ENCODE assay signal across 18 cellular contexts in genomic region chr1:67336157-67336556, GRCh38. TPM values are rescaled to one million over a fixed set of nuclear protein-coding genes. Genes with fewer than 3 reads are reported as not detected.
DNase-seq lines count a peak whose midpoint lies in the region; ATAC-seq and TF ChIP-seq lines count a peak whose summit lies in the region.
"Had no signal": no experiment of that assay in that cellular context is flagged by ENCODE, and none has a peak within 500 bp of the region (broad histone marks: within the 10 kb centered on the region; RNA-seq: fewer than 3 reads in every experiment).

No MANE protein-coding gene starts in this region.

- peaks cover 89% of the 10 kb centered on the region for H3K4me1 Mint-ChIP-seq in activated CD8-positive, alpha-beta memory T cell treated with anti-CD3 and anti-CD28 coated beads, Interleukin-2, amount 10 ng/mL, durations not matched to agents 7 days and 5 days
- peaks cover 85% of the 10 kb centered on the region for H3K4me1 Mint-ChIP-seq in activated T-helper 2 cell treated with anti-CD3 and anti-CD28 coated beads, Interferon-gamma antibody, Interleukin-2, Interleukin-4, amounts not matched to agents 10 μg/mL and 5 μg/mL and 100 μg/mL, durations not matched to agents 14 hours and 24 hours and 36 hours (ENCODE audit: low read depth)
- peaks cover 76 to 78% of the 10 kb centered on the region in 2 donors for H3K4me1 Mint-ChIP-seq in natural killer cell

- no peaks in the 10 kb centered on the region for H3K27me3 Mint-ChIP-seq in activated CD8-positive, alpha-beta memory T cell treated with anti-CD3 and anti-CD28 coated beads, Interleukin-2, amount 10 ng/mL, durations not matched to agents 7 days and 5 days
- H3K27me3 Mint-ChIP-seq in activated T-helper 2 cell treated with anti-CD3 and anti-CD28 coated beads, Interferon-gamma antibody, Interleukin-2, Interleukin-4, amounts not matched to agents 10 μg/mL and 5 μg/mL and 100 μg/mL, durations not matched to agents 14 hours and 24 hours and 36 hours (ENCODE audit: low read depth), result no peaks in the 10 kb centered on the region
- H3K27me3 Mint-ChIP-seq in natural killer cell (ENCODE audit: low read depth in 2 of 2), result no peaks in the 10 kb centered on the region

- no peak for TF ChIP-seq CTCF in natural killer cell (IDR thresholded peaks at IDR 0.05)

- H3K9me3 Mint-ChIP-seq in activated CD8-positive, alpha-beta memory T cell treated with anti-CD3 and anti-CD28 coated beads, Interleukin-2, amount 10 ng/mL, durations not matched to agents 7 days and 5 days (ENCODE audit: low read depth), result no peaks in the 10 kb centered on the region
- no peaks in the 10 kb centered on the region for H3K9me3 Mint-ChIP-seq in activated T-helper 2 cell treated with anti-CD3 and anti-CD28 coated beads, Interferon-gamma antibody, Interleukin-2, Interleukin-4, amounts not matched to agents 10 μg/mL and 5 μg/mL and 100 μg/mL, durations not matched to agents 14 hours and 24 hours and 36 hours
- no peaks in the 10 kb centered on the region for H3K9me3 Mint-ChIP-seq in natural killer cell

- CTCF ChIA-PET in activated CD8-positive, alpha-beta memory T cell treated with anti-CD3 and anti-CD28 coated beads, Interleukin-2, amount 10 ng/mL, durations not matched to agents 7 days and 5 days (lab: Charles Lee), result interaction anchor here (1.1 to 1.4 kb wide), 4 partner anchors 10 to 164 kb away, joined by 3 to 5 read pairs (median 4); no protein-coding TSS in a partner anchor

- H3K27ac Mint-ChIP-seq in activated CD8-positive, alpha-beta memory T cell treated with anti-CD3 and anti-CD28 coated beads, Interleukin-2, amount 10 ng/mL, durations not matched to agents 7 days and 5 days, result peak overlapping the region; percentile 89
- H3K27ac Mint-ChIP-seq in activated T-helper 2 cell treated with anti-CD3 and anti-CD28 coated beads, Interferon-gamma antibody, Interleukin-2, Interleukin-4, amounts not matched to agents 10 μg/mL and 5 μg/mL and 100 μg/mL, durations not matched to agents 14 hours and 24 hours and 36 hours, result peak overlapping the region; percentile 91
- peak overlapping the region; percentile 75 to 85 for H3K27ac Mint-ChIP-seq in natural killer cell

- intact Hi-C loops in activated T-helper 2 cell treated with anti-CD3 and anti-CD28 coated beads, Interferon-gamma antibody, Interleukin-2, Interleukin-4, amounts not matched to agents 10 μg/mL and 5 μg/mL and 100 μg/mL, durations not matched to agents 14 hours and 24 hours and 36 hours (cut with micrococcal nuclease), result loop anchor here (5.0 to 10.0 kb wide), 6 partner anchors 124 to 1061 kb away; partner anchors contain the start of gene SLC35D1
- intact Hi-C loops in natural killer cell (cut with micrococcal nuclease), result loop anchor here (5.0 to 10.0 kb wide), 3 partner anchors 164 to 411 kb away; partner anchors contain the start of genes DNAI4, GADD45A and MIER1

- DNase-seq in activated CD8-positive, alpha-beta memory T cell treated with anti-CD3 and anti-CD28 coated beads, Interleukin-2, amount 10 ng/mL, durations not matched to agents 7 days and 5 days, result no peak
- no peak for DNase-seq in activated CD8-positive, alpha-beta memory T cell treated with anti-CD3 and anti-CD28 coated beads for 24 hours
- DNase-seq in activated T-helper 2 cell treated with anti-CD3 and anti-CD28 coated beads, Interferon-gamma antibody, Interleukin-2, Interleukin-4, amounts not matched to agents 10 μg/mL and 5 μg/mL and 100 μg/mL, durations not matched to agents 14 hours and 24 hours and 36 hours (ENCODE audit: low spot score), result no peak
- DNase-seq in natural killer cell, result no peak
- no peak for DNase-seq in retina
- DNase-seq in SW480 (ENCODE audit: low spot score), result no peak
- DNase-seq: effector CD4-positive, alpha-beta T cell; erythroblast; foreskin fibroblast; left ventricle myocardium inferior; midbrain; MV-4-11; NCI-H1694 treated with DMSO at 0.1 percent for 48 hours; right lobe of liver had no signal

- peak overlapping the region; percentile 58 for H3K4me3 Mint-ChIP-seq in activated CD8-positive, alpha-beta memory T cell treated with anti-CD3 and anti-CD28 coated beads, Interleukin-2, amount 10 ng/mL, durations not matched to agents 7 days and 5 days
- peak overlapping the region; percentile 54 for H3K4me3 Mint-ChIP-seq in activated T-helper 2 cell treated with anti-CD3 and anti-CD28 coated beads, Interferon-gamma antibody, Interleukin-2, Interleukin-4, amounts not matched to agents 10 μg/mL and 5 μg/mL and 100 μg/mL, durations not matched to agents 14 hours and 24 hours and 36 hours (ENCODE audit: low read depth)
- peak overlapping the region; percentile 76 for H3K4me3 Mint-ChIP-seq in natural killer cell

- peaks cover 64% of the 10 kb centered on the region for H3K36me3 Mint-ChIP-seq in activated CD8-positive, alpha-beta memory T cell treated with anti-CD3 and anti-CD28 coated beads, Interleukin-2, amount 10 ng/mL, durations not matched to agents 7 days and 5 days
- H3K36me3 Mint-ChIP-seq in activated T-helper 2 cell treated with anti-CD3 and anti-CD28 coated beads, Interferon-gamma antibody, Interleukin-2, Interleukin-4, amounts not matched to agents 10 μg/mL and 5 μg/mL and 100 μg/mL, durations not matched to agents 14 hours and 24 hours and 36 hours (ENCODE audit: low read depth), result peaks cover 81% of the 10 kb centered on the region
- peaks cover 10% of the 10 kb centered on the region for H3K36me3 Mint-ChIP-seq in natural killer cell

- ATAC-seq in activated CD8-positive, alpha-beta memory T cell treated with anti-CD3 and anti-CD28 coated beads, Interleukin-2, amount 10 ng/mL, durations not matched to agents 7 days and 5 days, result peak; percentile 10
- ATAC-seq in HG03354 (IDR thresholded peaks at IDR 0.05; ENCODE audit: poor library complexity, severe bottlenecking, unreplicated experiment), result peak; percentile 25
- ATAC-seq in natural killer cell, result peak in 2 of 3 donors; percentile 14 to 33
- ATAC-seq in GM21360 (IDR thresholded peaks at IDR 0.05; ENCODE audit: unreplicated experiment), result no peak

RNA-seq across cellular contexts. Expression of gene IL12RB2, which starts 28.5 kb away (rescaled TPM):
- total RNA-seq in activated CD8-positive, alpha-beta memory T cell treated with anti-CD3 and anti-CD28 coated beads, Interleukin-2, amount 10 ng/mL, durations not matched to agents 7 days and 5 days, result 10 to 100 TPM; 23.8 to 54.0 TPM
- total RNA-seq in activated T-helper 2 cell treated with anti-CD3 and anti-CD28 coated beads, Interferon-gamma antibody, Interleukin-2, Interleukin-4, amounts not matched to agents 10 μg/mL and 5 μg/mL and 100 μg/mL, durations not matched to agents 14 hours and 24 hours and 36 hours, result 108 TPM in 2 replicates
- total RNA-seq in natural killer cell, result 10 to 100 TPM; 18.2 to 51.2 (median 24.8) TPM
- total RNA-seq: chondrocyte, HT1080 had no signal
